ENCODE assay signal across 11 cellular contexts in genomic region chr2:230968921-230969672, GRCh38. TPM values are rescaled to one million over a fixed set of nuclear protein-coding genes. Genes with fewer than 3 reads are reported as not detected.
DNase-seq lines count a peak whose midpoint lies in the region; ATAC-seq and TF ChIP-seq lines count a peak whose summit lies in the region.
"Had no signal": no experiment of that assay in that cellular context is flagged by ENCODE, and none has a peak within 500 bp of the region (broad histone marks: within the 10 kb centered on the region; RNA-seq: fewer than 3 reads in every experiment).

No MANE protein-coding gene starts in this region.

- intact Hi-C loops in mucosa of descending colon (cut with DNase I, micrococcal nuclease) = no loop called here

- H3K4me3 Mint-ChIP-seq in GM23338 = no peak overlapping the region

- H3K4me1 ChIP-seq in GM23338 (ENCODE audit: insufficient read depth) (no peaks in the 10 kb centered on the region), SJSA1 (replicated peaks) (peaks cover 18% of the 10 kb centered on the region), mucosa of descending colon (ENCODE audit: low read depth) (no peaks in the 10 kb centered on the region)
- H3K4me1 ChIP-seq: breast epithelium had no signal

- H3K9me2 ChIP-seq in GM23338 (ENCODE audit: insufficient read depth) = no peaks in the 10 kb centered on the region

- peak overlapping the region; percentile 89 for H2AFZ ChIP-seq in GM23338

- no peaks in the 10 kb centered on the region for H3F3A ChIP-seq in GM23338 (replicated peaks; ENCODE audit: low read depth)

- H3K79me2 ChIP-seq in GM23338 (replicated peaks; ENCODE audit: insufficient read depth) = no peaks in the 10 kb centered on the region

- no peaks in the 10 kb centered on the region for H3K4me1 Mint-ChIP-seq in GM23338

- no peaks in the 10 kb centered on the region for H3K27me3 ChIP-seq in GM23338 (ENCODE audit: insufficient read depth)
- no peaks in the 10 kb centered on the region for H3K27me3 ChIP-seq in SJSA1 (replicated peaks)
- H3K27me3 ChIP-seq: breast epithelium had no signal

- peak; percentile 35 for DNase-seq in Daoy (ENCODE audit: low read depth)
- no peak for DNase-seq in GM23338 (ENCODE audit: low spot score)
- peak in 1 of 2 experiments; percentile 40 for DNase-seq in SJSA1 (ENCODE audit: low read depth in 1 of 2, low spot score in 2 of 2)
- no peak for DNase-seq in mucosa of descending colon
- no peak for DNase-seq in GF-D8 (lab: John Stamatoyannopoulos, UW)
- DNase-seq in DMS153 (lab: John Stamatoyannopoulos, UW) = no peak
- DNase-seq: NCI-H1436 treated with DMSO at 0.1 percent for 48 hours; NK-92 treated with Interleukin-12 subunit alpha and Interleukin-12 subunit beta, amount 100 ng/mL, for 24 hours; stimulated activated CD4-positive, alpha-beta T cell treated with anti-CD3 and anti-CD28 coated beads, Interleukin-4, amount 100 ng/mL, for 24 hours had no signal

- H3K36me3 Mint-ChIP-seq in GM23338 (ENCODE audit: low read depth) = no peaks in the 10 kb centered on the region

- H3K27me3 Mint-ChIP-seq in GM23338 (ENCODE audit: insufficient read depth, low read depth, poor library complexity) = no peaks in the 10 kb centered on the region

- no peak overlapping the region for H3K4me2 ChIP-seq in GM23338

- H3K27ac Mint-ChIP-seq in GM23338 = no peak overlapping the region

- ATAC-seq in GM23338 = no peak
- peak; percentile 44 for ATAC-seq in mucosa of descending colon
- no peak for ATAC-seq in HG02763 (IDR thresholded peaks at IDR 0.05; ENCODE audit: unreplicated experiment)

- H3K27ac ChIP-seq in GM23338 (ENCODE audit: low read depth) (no peak overlapping the region), SJSA1 (0 out of 2 replicates have a peak overlapping the region, but pooled peaks have one; percentile 30)
- H3K27ac ChIP-seq: breast epithelium had no signal

- no peaks in the 10 kb centered on the region for H3K36me3 ChIP-seq in GM23338 (ENCODE audit: insufficient read depth)
- no peaks in the 10 kb centered on the region for H3K36me3 ChIP-seq in SJSA1
- H3K36me3 ChIP-seq in mucosa of descending colon (ENCODE audit: low read depth) = no peaks in the 10 kb centered on the region
- H3K36me3 ChIP-seq: breast epithelium had no signal

- H3K4me3 ChIP-seq in GM23338 (no peak overlapping the region), SJSA1 (peak overlapping the region; percentile 27), mucosa of descending colon (no peak overlapping the region)

- H4K20me1 ChIP-seq in GM23338 (replicated peaks; ENCODE audit: insufficient read depth) = no peaks in the 10 kb centered on the region

- no peak for TF ChIP-seq CTCF in GM23338 (conservative IDR thresholded peaks at IDR 0.05; ENCODE audit: low read depth in 2 of 2)
- no peak for TF ChIP-seq CTCF in mucosa of descending colon (IDR thresholded peaks at IDR 0.05)

- no peaks in the 10 kb centered on the region for H3K9me3 ChIP-seq in SJSA1 (replicated peaks)
- no peaks in the 10 kb centered on the region for H3K9me3 ChIP-seq in mucosa of descending colon
- H3K9me3 ChIP-seq: breast epithelium had no signal

- H3K9me3 Mint-ChIP-seq in GM23338 = no peaks in the 10 kb centered on the region; the same call in 2 of the 3 replicates

TF ChIP-seq in GM23338, 12 proteins besides CTCF, POLR2A, EP300 and RAD21 (continues in another document):
- TF ChIP-seq REST (IDR thresholded peaks at IDR 0.05; ENCODE audit: unreplicated experiment) (no peak), ZNF331 (CRISPR knock-in tag; IDR thresholded peaks at IDR 0.05; ENCODE audit: low read depth) (no peak), JUNB (IDR thresholded peaks at IDR 0.05; ENCODE audit: unreplicated experiment) (no peak), EZH2phosphoT487 (IDR thresholded peaks at IDR 0.05; ENCODE audit: unreplicated experiment) (no peak), CREB1 (CRISPR knock-in tag; IDR thresholded peaks at IDR 0.05; ENCODE audit: low read depth) (no peak), POLR2AphosphoS5 (IDR thresholded peaks at IDR 0.05; ENCODE audit: low read depth) (no peak), STAT1 (IDR thresholded peaks at IDR 0.05; ENCODE audit: unreplicated experiment) (no peak), NANOG (IDR thresholded peaks at IDR 0.05; ENCODE audit: borderline replicate concordance) (no peak), ZNF114 (CRISPR knock-in tag; IDR thresholded peaks at IDR 0.05) (no peak), ETS1 (IDR thresholded peaks at IDR 0.05) (no peak), EZH2 (IDR thresholded peaks at IDR 0.05; ENCODE audit: low read depth, unreplicated experiment) (no peak)

RNA-seq across cellular contexts. Expression of gene SPATA3, which starts 26.8 kb away (rescaled TPM):
- not detected in 2 replicates for total RNA-seq in Daoy (2014; rRNA removed; shearing (Covaris generic))
- not detected in 2 replicates for total RNA-seq in GM23338 (2014; rRNA removed; shearing (Covaris generic))
- polyA plus RNA-seq in GM23338 (2016; fragmentation: Nextera tagmentation; extraction: Ambion mirVana) = not detected in 2 replicates
- not detected in 2 replicates for total RNA-seq in SJSA1 (2014; rRNA removed; shearing (Covaris generic))
- total RNA-seq in mucosa of descending colon = not detected
- total RNA-seq: breast epithelium had no signal

RNA-seq across cellular contexts. Expression of gene GPR55, which starts 44.1 kb away (rescaled TPM):
- total RNA-seq in Daoy (2014; rRNA removed; shearing (Covaris generic)) = not detected in 2 replicates
- total RNA-seq in GM23338 (2014; rRNA removed; shearing (Covaris generic)) = not detected in 2 replicates
- polyA plus RNA-seq in GM23338 (2016; fragmentation: Nextera tagmentation; extraction: Ambion mirVana) = not detected in 2 replicates
- 2.6 and 5.7 TPM in 2 replicates for total RNA-seq in SJSA1 (2014; rRNA removed; shearing (Covaris generic))
- total RNA-seq in mucosa of descending colon = 1 to 10 TPM in 2 of 3 donors, under 1 TPM in 1; 0.99 to 1.1 (median 1.1) TPM
